ENCODE assay signal across 17 cellular contexts in the genomic region with DNA sequence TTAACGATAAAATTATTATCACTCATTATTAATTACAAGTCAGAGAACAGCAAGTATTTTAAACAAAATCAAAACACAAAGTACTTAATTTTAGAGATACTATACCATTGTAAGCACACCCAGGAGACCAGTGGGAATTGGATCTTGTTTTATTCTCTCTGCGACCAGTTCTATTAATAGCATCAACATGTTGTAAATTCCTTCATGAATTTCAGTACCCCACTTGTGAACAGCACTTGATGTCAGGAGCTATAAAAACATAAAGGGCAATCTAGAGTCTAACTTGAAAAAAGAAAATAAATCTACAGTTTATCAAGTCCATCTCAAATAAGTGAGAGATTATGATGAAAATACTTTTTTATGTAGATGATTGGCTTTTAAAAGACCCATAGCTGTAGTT.
"Had no signal": no experiment of that assay in that cellular context is flagged by ENCODE, and none has a peak within 500 bp of the region (broad histone marks: within the 10 kb centered on the region; RNA-seq: fewer than 3 reads in every experiment).

No MANE protein-coding gene starts in this region.

- DNase-seq: activated CD4-positive, alpha-beta T cell treated with anti-CD3 and anti-CD28 coated beads, Interleukin-2, amount 50 U/mL, for 48 hours; activated CD4-positive, CD25-positive, alpha-beta regulatory T cell treated with anti-CD3 and anti-CD28 coated beads, Interleukin-2, amount 50 U/mL, for 72 hours; activated CD8-positive, alpha-beta memory T cell treated with anti-CD3 and anti-CD28 coated beads, Interleukin-2, amount 10 ng/mL, durations not matched to agents 7 days and 5 days; activated gamma-delta T cell; activated naive CD8-positive, alpha-beta T cell treated with anti-CD3 and anti-CD28 coated beads, Interleukin-2, amount 10 ng/mL, durations not matched to agents 7 days and 5 days; activated T-cell treated with anti-CD3 and anti-CD28 coated beads, Interleukin-2, amount 50 U/mL, for 24 hours; aorta; effector CD4-positive, alpha-beta T cell; hippocampal formation; mesendoderm; pancreas; small intestine; SW 1271; thyroid gland had no signal

- H3K27ac Mint-ChIP-seq: activated CD8-positive, alpha-beta memory T cell treated with anti-CD3 and anti-CD28 coated beads, Interleukin-2, amount 10 ng/mL, durations not matched to agents 7 days and 5 days; activated naive CD8-positive, alpha-beta T cell treated with anti-CD3 and anti-CD28 coated beads, Interleukin-2, amount 10 ng/mL, durations not matched to agents 7 days and 5 days; T-helper 2 cell treated with Interferon-gamma antibody and Interleukin-4, amounts not matched to agents 5 μg/mL and 100 μg/mL, for 36 hours had no signal

- ATAC-seq: activated CD8-positive, alpha-beta memory T cell treated with anti-CD3 and anti-CD28 coated beads, Interleukin-2, amount 10 ng/mL, durations not matched to agents 7 days and 5 days had no signal

- H3K27ac ChIP-seq: coronary artery, pancreas, thyroid gland had no signal

- H3K9me3 Mint-ChIP-seq: activated naive CD8-positive, alpha-beta T cell treated with anti-CD3 and anti-CD28 coated beads, Interleukin-2, amount 10 ng/mL, durations not matched to agents 7 days and 5 days; activated T-cell treated with anti-CD3 and anti-CD28 coated beads, Interleukin-2, amount 50 U/mL, for 24 hours; neural crest cell; T-helper 2 cell treated with Interferon-gamma antibody and Interleukin-4, amounts not matched to agents 5 μg/mL and 100 μg/mL, for 36 hours had no signal

- H3K27me3 ChIP-seq: pancreas, thyroid gland had no signal

- H3K4me3 Mint-ChIP-seq: activated CD8-positive, alpha-beta memory T cell treated with anti-CD3 and anti-CD28 coated beads, Interleukin-2, amount 10 ng/mL, durations not matched to agents 7 days and 5 days; activated naive CD8-positive, alpha-beta T cell treated with anti-CD3 and anti-CD28 coated beads, Interleukin-2, amount 10 ng/mL, durations not matched to agents 7 days and 5 days; activated T-cell treated with anti-CD3 and anti-CD28 coated beads, Interleukin-2, amount 50 U/mL, for 24 hours; neural crest cell; T-helper 2 cell treated with Interferon-gamma antibody and Interleukin-4, amounts not matched to agents 5 μg/mL and 100 μg/mL, for 36 hours had no signal

- H3K4me3 ChIP-seq: coronary artery, pancreas, thyroid gland had no signal

- H3K4me1 ChIP-seq: pancreas had no signal

- H3K27me3 Mint-ChIP-seq: activated CD8-positive, alpha-beta memory T cell treated with anti-CD3 and anti-CD28 coated beads, Interleukin-2, amount 10 ng/mL, durations not matched to agents 7 days and 5 days; activated naive CD8-positive, alpha-beta T cell treated with anti-CD3 and anti-CD28 coated beads, Interleukin-2, amount 10 ng/mL, durations not matched to agents 7 days and 5 days; activated T-cell treated with anti-CD3 and anti-CD28 coated beads, Interleukin-2, amount 50 U/mL, for 24 hours had no signal

- H3K4me1 Mint-ChIP-seq: activated CD8-positive, alpha-beta memory T cell treated with anti-CD3 and anti-CD28 coated beads, Interleukin-2, amount 10 ng/mL, durations not matched to agents 7 days and 5 days had no signal
